ENCODE assay signal across 18 cellular contexts in genomic region chr13:81320516-81320915, GRCh38.
DNase-seq lines count a peak whose midpoint lies in the region; ATAC-seq and TF ChIP-seq lines count a peak whose summit lies in the region.
"Had no signal": no experiment of that assay in that cellular context is flagged by ENCODE, and none has a peak within 500 bp of the region (broad histone marks: within the 10 kb centered on the region; RNA-seq: fewer than 3 reads in every experiment).

No MANE protein-coding gene starts in this region.

- DNase-seq in NCI-H345 treated with DMSO at 0.1 percent for 48 hours (lab: John Stamatoyannopoulos, UW; ENCODE audit: unreplicated experiment), result peak; percentile 24
- DNase-seq in renal cortical epithelial cell (ENCODE audit: low read depth), result peak; percentile 25
- DNase-seq in HK-2 (ENCODE audit: unreplicated experiment), result no peak
- no peak for DNase-seq in tibial artery
- no peak for DNase-seq in activated CD4-positive, alpha-beta T cell treated with anti-CD3 and anti-CD28 coated beads for 48 hours
- DNase-seq: Caco-2; CD4-positive, CD25-positive, alpha-beta regulatory T cell; CD8-positive, alpha-beta T cell; DMS153; DND-41; GOT3; HFFc6 had no signal

- no peak overlapping the region for H3K4me3 ChIP-seq in tibial artery
- H3K4me3 ChIP-seq: BLaER1, HAP-1 had no signal

- TF ChIP-seq CTCF in tibial artery (IDR thresholded peaks at IDR 0.05), result no peak

- ATAC-seq in GM18861 (IDR thresholded peaks at IDR 0.05; ENCODE audit: unreplicated experiment) (peak; percentile 53), HG03354 (IDR thresholded peaks at IDR 0.05; ENCODE audit: poor library complexity, severe bottlenecking, unreplicated experiment) (peak; percentile 67)
- ATAC-seq: CD8-positive, alpha-beta T cell had no signal

- no peaks in the 10 kb centered on the region for H3K36me3 ChIP-seq in tibial artery
- H3K36me3 ChIP-seq: BLaER1, HAP-1 had no signal

- intact Hi-C loops in tibial artery (cut with DNase I; ENCODE audit: low total_unique reads), result no loop called here

- no peaks in the 10 kb centered on the region for H3K27me3 ChIP-seq in tibial artery
- H3K27me3 ChIP-seq: BLaER1 had no signal

- H3K4me1 ChIP-seq in tibial artery, result no peaks in the 10 kb centered on the region
- H3K4me1 ChIP-seq: BLaER1, Caco-2, HAP-1 had no signal

- no peaks in the 10 kb centered on the region for H3K9me3 ChIP-seq in tibial artery
- H3K9me3 ChIP-seq: BLaER1, HAP-1 had no signal

- no peak overlapping the region for H3K27ac ChIP-seq in tibial artery
- H3K27ac ChIP-seq: 22Rv1, BLaER1, C4-2B had no signal

Comparison
In these comparisons a context has a peak if more than half of its experiments do, and no peak if none do; other contexts are left out.
1. DNase-seq: peak in NCI-H345 treated with DMSO at 0.1 percent for 48 hours (single experiment) and renal cortical epithelial cell (single experiment); none in HK-2 (single experiment), tibial artery (0 of 2) and activated CD4-positive, alpha-beta T cell treated with anti-CD3 and anti-CD28 coated beads for 48 hours (single experiment).